Comparison of ENCODE assay signal across 26 cellular contexts in genomic region chr1:61674221-61674620, GRCh38. TPM values are rescaled to one million over a fixed set of nuclear protein-coding genes. Genes with fewer than 3 reads are reported as not detected.
DNase-seq lines count a peak whose midpoint lies in the region; ATAC-seq and TF ChIP-seq lines count a peak whose summit lies in the region.
"Had no signal": no experiment of that assay in that cellular context is flagged by ENCODE, and none has a peak within 500 bp of the region (broad histone marks: within the 10 kb centered on the region; RNA-seq: fewer than 3 reads in every experiment).

No MANE protein-coding gene starts in this region.

- no peak overlapping the region for H3K4me3 Mint-ChIP-seq in activated CD8-positive, alpha-beta memory T cell treated with anti-CD3 and anti-CD28 coated beads, Interleukin-2, amount 10 ng/mL, durations not matched to agents 7 days and 5 days
- H3K4me3 Mint-ChIP-seq: activated CD8-positive, alpha-beta T cell treated with anti-CD3 and anti-CD28 coated beads, Interleukin-2, amount 10 ng/mL, durations not matched to agents 7 days and 5 days; CD4-positive, alpha-beta T cell; dendritic cell treated with granulocyte-macrophage colony-stimulating factor and Interleukin-4, amounts not matched to agents 40 ng/mL and 50 ng/mL, for 4 days; naive thymus-derived CD8-positive, alpha-beta T cell had no signal

- H3K4me1 ChIP-seq in lower lobe of right lung (no peaks in the 10 kb centered on the region), prostate gland (replicated peaks) (no peaks in the 10 kb centered on the region)
- H3K4me1 ChIP-seq: parathyroid adenoma, sigmoid colon, testis had no signal

- H3K27ac ChIP-seq in lower lobe of right lung, result no peak overlapping the region
- H3K27ac ChIP-seq in prostate gland, result no peak overlapping the region
- H3K27ac ChIP-seq: adrenal gland, cardiac muscle cell, parathyroid adenoma, RWPE1, sigmoid colon, testis had no signal

- H3K4me1 Mint-ChIP-seq in activated CD8-positive, alpha-beta memory T cell treated with anti-CD3 and anti-CD28 coated beads, Interleukin-2, amount 10 ng/mL, durations not matched to agents 7 days and 5 days, result no peaks in the 10 kb centered on the region

- no peaks in the 10 kb centered on the region for H3K27me3 Mint-ChIP-seq in activated CD8-positive, alpha-beta memory T cell treated with anti-CD3 and anti-CD28 coated beads, Interleukin-2, amount 10 ng/mL, durations not matched to agents 7 days and 5 days
- H3K27me3 Mint-ChIP-seq: CD4-positive, alpha-beta T cell; dendritic cell treated with granulocyte-macrophage colony-stimulating factor and Interleukin-4, amounts not matched to agents 40 ng/mL and 50 ng/mL, for 4 days; naive thymus-derived CD8-positive, alpha-beta T cell had no signal

- no peak overlapping the region for H3K4me3 ChIP-seq in lower lobe of right lung
- no peak overlapping the region for H3K4me3 ChIP-seq in prostate gland
- H3K4me3 ChIP-seq: adrenal gland, cardiac muscle cell, sigmoid colon, testis had no signal

- H3K27ac Mint-ChIP-seq in activated CD8-positive, alpha-beta memory T cell treated with anti-CD3 and anti-CD28 coated beads, Interleukin-2, amount 10 ng/mL, durations not matched to agents 7 days and 5 days, result no peak overlapping the region
- H3K27ac Mint-ChIP-seq: activated CD8-positive, alpha-beta T cell treated with anti-CD3 and anti-CD28 coated beads, Interleukin-2, amount 10 ng/mL, durations not matched to agents 7 days and 5 days; activated T-helper 2 cell treated with anti-CD3 and anti-CD28 coated beads, Interferon-gamma antibody, Interleukin-2, Interleukin-4, amounts not matched to agents 10 μg/mL and 5 μg/mL and 100 μg/mL, durations not matched to agents 14 hours and 24 hours and 36 hours; CD4-positive, alpha-beta T cell; dendritic cell treated with granulocyte-macrophage colony-stimulating factor and Interleukin-4, amounts not matched to agents 40 ng/mL and 50 ng/mL, for 4 days had no signal

- no peaks in the 10 kb centered on the region for H3K36me3 ChIP-seq in lower lobe of right lung
- H3K36me3 ChIP-seq in prostate gland, result no peaks in the 10 kb centered on the region
- H3K36me3 ChIP-seq: adrenal gland, cardiac muscle cell had no signal

- intact Hi-C loops in lower lobe of right lung (cut with DNase I), result no loop called here
- intact Hi-C loops in prostate gland (cut with DNase I), result no loop called here

- no peak for TF ChIP-seq POLR2A in prostate gland (IDR thresholded peaks at IDR 0.05)

- TF ChIP-seq CTCF in lower lobe of right lung (IDR thresholded peaks at IDR 0.05) (no peak), prostate gland (IDR thresholded peaks at IDR 0.05) (no peak)

- DNase-seq in EH (ENCODE audit: low read depth), result peak; percentile 5
- peak; percentile 58 for DNase-seq in NCI-H128 (lab: John Stamatoyannopoulos, UW; ENCODE audit: unreplicated experiment)
- DNase-seq in amniotic epithelial cell (ENCODE audit: low read depth), result peak; percentile 18
- no peak for DNase-seq in lower lobe of right lung
- no peak for DNase-seq in NAMALWA (ENCODE audit: low spot score)
- no peak for DNase-seq in activated CD8-positive, alpha-beta memory T cell treated with anti-CD3 and anti-CD28 coated beads, Interleukin-2, amount 10 ng/mL, durations not matched to agents 7 days and 5 days
- no peak for DNase-seq in prostate gland (ENCODE audit: low spot score)
- DNase-seq: activated CD8-positive, alpha-beta T cell treated with anti-CD3 and anti-CD28 coated beads, Interleukin-2, amount 10 ng/mL, durations not matched to agents 7 days and 5 days; adrenal gland; CD4-positive, alpha-beta T cell; foreskin melanocyte; hypothalamus; mesendoderm; naive thymus-derived CD8-positive, alpha-beta T cell; NCI-H1694; NCI-H446 treated with DMSO at 0.1 percent for 48 hours; sigmoid colon; T1000; testis had no signal

- H3K36me3 Mint-ChIP-seq in activated CD8-positive, alpha-beta memory T cell treated with anti-CD3 and anti-CD28 coated beads, Interleukin-2, amount 10 ng/mL, durations not matched to agents 7 days and 5 days, result no peaks in the 10 kb centered on the region

- H3K9me3 Mint-ChIP-seq in activated CD8-positive, alpha-beta memory T cell treated with anti-CD3 and anti-CD28 coated beads, Interleukin-2, amount 10 ng/mL, durations not matched to agents 7 days and 5 days (ENCODE audit: low read depth), result no peaks in the 10 kb centered on the region
- H3K9me3 Mint-ChIP-seq: activated T-helper 2 cell treated with anti-CD3 and anti-CD28 coated beads, Interferon-gamma antibody, Interleukin-2, Interleukin-4, amounts not matched to agents 10 μg/mL and 5 μg/mL and 100 μg/mL, durations not matched to agents 14 hours and 24 hours and 36 hours; CD4-positive, alpha-beta T cell; dendritic cell treated with granulocyte-macrophage colony-stimulating factor and Interleukin-4, amounts not matched to agents 40 ng/mL and 50 ng/mL, for 4 days; naive thymus-derived CD8-positive, alpha-beta T cell had no signal

- CTCF ChIA-PET in activated CD8-positive, alpha-beta memory T cell treated with anti-CD3 and anti-CD28 coated beads, Interleukin-2, amount 10 ng/mL, durations not matched to agents 7 days and 5 days (lab: Charles Lee), result no interaction called here

- H3K27me3 ChIP-seq in lower lobe of right lung (ENCODE audit: low read depth) (no peaks in the 10 kb centered on the region), prostate gland (replicated peaks; ENCODE audit: insufficient read depth) (no peaks in the 10 kb centered on the region)
- H3K27me3 ChIP-seq: adrenal gland, cardiac muscle cell, sigmoid colon, testis had no signal

- ATAC-seq in lower lobe of right lung (peak; percentile 76 to 86), GM18498 (IDR thresholded peaks at IDR 0.05; ENCODE audit: unreplicated experiment) (no peak)
- no peak for ATAC-seq in activated CD8-positive, alpha-beta memory T cell treated with anti-CD3 and anti-CD28 coated beads, Interleukin-2, amount 10 ng/mL, durations not matched to agents 7 days and 5 days
- ATAC-seq: activated CD8-positive, alpha-beta T cell treated with anti-CD3 and anti-CD28 coated beads, Interleukin-2, amount 10 ng/mL, durations not matched to agents 7 days and 5 days; naive thymus-derived CD8-positive, alpha-beta T cell; SK-N-SH treated with all-trans-retinoic acid at 6 μM for 48 hours had no signal

- no peaks in the 10 kb centered on the region for H3K9me3 ChIP-seq in lower lobe of right lung
- H3K9me3 ChIP-seq in prostate gland, result no peaks in the 10 kb centered on the region
- H3K9me3 ChIP-seq: adrenal gland, sigmoid colon, testis had no signal

- WGBS in prostate gland, result 77% methylated on average over 3 of the region's 3 CpGs

RNA-seq across cellular contexts. Expression of gene TM2D1, which starts 50.7 kb away (rescaled TPM):
- 47.8 TPM for total RNA-seq in lower lobe of right lung
- total RNA-seq in activated CD8-positive, alpha-beta memory T cell treated with anti-CD3 and anti-CD28 coated beads, Interleukin-2, amount 10 ng/mL, durations not matched to agents 7 days and 5 days, result 10 to 100 TPM; 29.0 to 33.1 TPM
- 10 to 100 TPM; 59.6 to 86.9 TPM for total RNA-seq in prostate gland

Comparison
In these comparisons a context has a peak if more than half of its experiments do, and no peak if none do; other contexts are left out.
1. DNase-seq: peak in EH (single experiment), NCI-H128 (single experiment) and amniotic epithelial cell (single experiment); none in lower lobe of right lung (single experiment), NAMALWA (single experiment), activated CD8-positive, alpha-beta memory T cell treated with anti-CD3 and anti-CD28 coated beads, Interleukin-2, amount 10 ng/mL, durations not matched to agents 7 days and 5 days (single experiment) and prostate gland (single experiment).
2. ATAC-seq: peak in lower lobe of right lung (2 of 2); none in GM18498 (single experiment) and activated CD8-positive, alpha-beta memory T cell treated with anti-CD3 and anti-CD28 coated beads, Interleukin-2, amount 10 ng/mL, durations not matched to agents 7 days and 5 days (single experiment).